9 cellular contexts compared by ENCODE assay signal in the genomic region with DNA sequence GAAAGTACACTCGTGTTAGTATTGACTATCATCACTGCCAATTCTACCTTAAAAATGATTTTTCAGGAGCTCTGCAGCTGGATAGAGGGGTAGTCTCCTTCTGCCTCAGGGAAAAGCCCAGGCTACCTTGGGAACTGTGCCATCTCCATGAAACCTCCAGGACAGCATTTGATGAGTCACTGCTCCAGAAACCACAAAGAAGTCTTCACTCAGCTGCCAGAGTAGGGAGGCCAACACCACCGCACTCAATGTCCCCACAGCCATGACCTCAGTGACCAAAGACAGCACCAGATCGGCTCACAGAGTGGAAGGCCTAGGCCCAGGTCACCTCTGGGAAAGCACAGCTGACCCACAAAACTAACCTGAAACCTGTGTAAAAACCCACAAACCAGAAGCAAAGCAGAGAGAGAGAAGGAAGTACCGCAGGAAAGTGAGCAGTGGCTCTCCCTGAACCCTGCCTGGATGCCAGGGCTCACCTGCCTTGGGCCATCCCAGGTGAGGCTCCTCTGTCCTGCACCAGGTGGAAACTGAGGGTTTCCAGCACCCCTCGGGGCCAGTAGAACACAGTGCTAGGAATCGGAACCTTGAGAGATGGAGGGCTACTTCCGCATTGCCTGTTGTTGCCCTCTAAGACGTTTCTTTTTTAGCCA. TPM values are rescaled to one million over a fixed set of nuclear protein-coding genes. Genes with fewer than 3 reads are reported as not detected.
DNase-seq lines count a peak whose midpoint lies in the region; ATAC-seq and TF ChIP-seq lines count a peak whose summit lies in the region.
"Had no signal": no experiment of that assay in that cellular context is flagged by ENCODE, and none has a peak within 500 bp of the region (broad histone marks: within the 10 kb centered on the region; RNA-seq: fewer than 3 reads in every experiment).

No MANE protein-coding gene starts in this region.

- H3K9me3 Mint-ChIP-seq in WTC11: peaks cover 22% of the 10 kb centered on the region

- H3K27me3 ChIP-seq in Peyer's patch (no peaks in the 10 kb centered on the region), ovary (no peaks in the 10 kb centered on the region)

- no peak for TF ChIP-seq POLR2A in Peyer's patch (IDR thresholded peaks at IDR 0.05)
- no peak for TF ChIP-seq POLR2A in ovary (IDR thresholded peaks at IDR 0.05)

- peak overlapping the region; percentile 8 to 78 (median 36) for H3K27ac ChIP-seq in Peyer's patch
- H3K27ac ChIP-seq in ovary: peak overlapping the region; percentile 53 to 85
- H3K27ac ChIP-seq: HL-60 had no signal

- peak; percentile 89 for DNase-seq in AG20443 (ENCODE audit: low spot score)
- no peak for DNase-seq in Peyer's patch
- peak; percentile 79 for DNase-seq in fibroblast of gingiva (ENCODE audit: low read depth)
- DNase-seq in ovary: peak; percentile 49 to 76 (median 62)
- DNase-seq in NCI-H774 (lab: John Stamatoyannopoulos, UW): no peak
- no peak for DNase-seq in WTC11 (ENCODE audit: low spot score)
- no peak for DNase-seq in COLO668 (lab: John Stamatoyannopoulos, UW; ENCODE audit: unreplicated experiment)
- no peak for DNase-seq in NCI-H446 treated with DMSO at 0.1 percent for 48 hours (lab: John Stamatoyannopoulos, UW)

- 56 to 58% (median 57%) methylated on average over 8 of the region's 8 CpGs for WGBS in ovary, 3 donors

- CTCF ChIA-PET in WTC11 (lab: Charles Lee): no interaction called here

- H3K9me3 ChIP-seq in Peyer's patch (no peaks in the 10 kb centered on the region), ovary (no peaks in the 10 kb centered on the region)

- TF ChIP-seq CTCF in Peyer's patch (IDR thresholded peaks at IDR 0.05) (no peak), ovary (IDR thresholded peaks at IDR 0.05) (no peak), WTC11 (IDR thresholded peaks at IDR 0.05) (no peak)

- H3K4me3 ChIP-seq in Peyer's patch: no peak overlapping the region
- H3K4me3 ChIP-seq in ovary: no peak overlapping the region

- ATAC-seq in WTC11: no peak

- H3K36me3 ChIP-seq in Peyer's patch (no peaks in the 10 kb centered on the region), ovary (no peaks in the 10 kb centered on the region)

- H3K27me3 Mint-ChIP-seq in WTC11 (ENCODE audit: low read depth): no peaks in the 10 kb centered on the region

- no peak overlapping the region for H3K4me3 Mint-ChIP-seq in WTC11

- no peak for TF ChIP-seq EP300 in ovary (IDR thresholded peaks at IDR 0.05)

- POLR2A ChIA-PET in WTC11 (lab: Charles Lee): no interaction called here

- H3K36me3 Mint-ChIP-seq in WTC11: peaks cover 19% of the 10 kb centered on the region

- no peak overlapping the region; the same call in 1 of the 2 replicates for H3K27ac Mint-ChIP-seq in WTC11

- intact Hi-C loops in ovary (cut with DNase I): no loop called here

- peaks cover 19% of the 10 kb centered on the region for H3K4me1 Mint-ChIP-seq in WTC11

- H3K4me1 ChIP-seq in Peyer's patch: peaks cover 0 to 8% (median 0%) of the 10 kb centered on the region in 4 donors
- peaks cover 29% of the 10 kb centered on the region for H3K4me1 ChIP-seq in ovary (ENCODE audit: insufficient read depth)

TF ChIP-seq in WTC11, 78 proteins besides CTCF, POLR2A, EP300 and RAD21:
- TF ChIP-seq, protein P1, sequence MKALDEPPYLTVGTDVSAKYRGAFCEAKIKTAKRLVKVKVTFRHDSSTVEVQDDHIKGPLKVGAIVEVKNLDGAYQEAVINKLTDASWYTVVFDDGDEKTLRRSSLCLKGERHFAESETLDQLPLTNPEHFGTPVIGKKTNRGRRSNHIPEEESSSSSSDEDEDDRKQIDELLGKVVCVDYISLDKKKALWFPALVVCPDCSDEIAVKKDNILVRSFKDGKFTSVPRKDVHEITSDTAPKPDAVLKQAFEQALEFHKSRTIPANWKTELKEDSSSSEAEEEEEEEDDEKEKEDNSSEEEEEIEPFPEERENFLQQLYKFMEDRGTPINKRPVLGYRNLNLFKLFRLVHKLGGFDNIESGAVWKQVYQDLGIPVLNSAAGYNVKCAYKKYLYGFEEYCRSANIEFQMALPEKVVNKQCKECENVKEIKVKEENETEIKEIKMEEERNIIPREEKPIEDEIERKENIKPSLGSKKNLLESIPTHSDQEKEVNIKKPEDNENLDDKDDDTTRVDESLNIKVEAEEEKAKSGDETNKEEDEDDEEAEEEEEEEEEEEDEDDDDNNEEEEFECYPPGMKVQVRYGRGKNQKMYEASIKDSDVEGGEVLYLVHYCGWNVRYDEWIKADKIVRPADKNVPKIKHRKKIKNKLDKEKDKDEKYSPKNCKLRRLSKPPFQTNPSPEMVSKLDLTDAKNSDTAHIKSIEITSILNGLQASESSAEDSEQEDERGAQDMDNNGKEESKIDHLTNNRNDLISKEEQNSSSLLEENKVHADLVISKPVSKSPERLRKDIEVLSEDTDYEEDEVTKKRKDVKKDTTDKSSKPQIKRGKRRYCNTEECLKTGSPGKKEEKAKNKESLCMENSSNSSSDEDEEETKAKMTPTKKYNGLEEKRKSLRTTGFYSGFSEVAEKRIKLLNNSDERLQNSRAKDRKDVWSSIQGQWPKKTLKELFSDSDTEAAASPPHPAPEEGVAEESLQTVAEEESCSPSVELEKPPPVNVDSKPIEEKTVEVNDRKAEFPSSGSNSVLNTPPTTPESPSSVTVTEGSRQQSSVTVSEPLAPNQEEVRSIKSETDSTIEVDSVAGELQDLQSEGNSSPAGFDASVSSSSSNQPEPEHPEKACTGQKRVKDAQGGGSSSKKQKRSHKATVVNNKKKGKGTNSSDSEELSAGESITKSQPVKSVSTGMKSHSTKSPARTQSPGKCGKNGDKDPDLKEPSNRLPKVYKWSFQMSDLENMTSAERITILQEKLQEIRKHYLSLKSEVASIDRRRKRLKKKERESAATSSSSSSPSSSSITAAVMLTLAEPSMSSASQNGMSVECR (CRISPR knock-in tag; IDR thresholded peaks at IDR 0.05; ENCODE audit: borderline replicate concordance): no peak
- no peak for TF ChIP-seq TEAD4 (CRISPR knock-in tag; IDR thresholded peaks at IDR 0.05)
- TF ChIP-seq FOXK1 (CRISPR knock-in tag; IDR thresholded peaks at IDR 0.05): no peak

RNA-seq across cellular contexts. Expression of a gene that starts 30.0 kb away (rescaled TPM):
- total RNA-seq in Peyer's patch (1 to 10 TPM; 1.9 to 6.7 (median 4.3) TPM), ovary (10 to 100 TPM in 2 of 7 donors, 1 to 10 TPM in 5; 1.9 to 12.4 (median 5.9) TPM), WTC11 (2021) (5.9 to 7.1 TPM (median 6.3 TPM) in 3 replicates)
- polyA plus RNA-seq in ovary: 10 to 100 TPM in 1 of 2 donors, 1 to 10 TPM in 1; 3.1 to 18.5 TPM

Comparison
In these comparisons a context has a peak if more than half of its experiments do, and no peak if none do; other contexts are left out.
1. DNase-seq: peak in AG20443 (single experiment), fibroblast of gingiva (single experiment) and ovary (5 of 5); none in Peyer's patch (0 of 3), NCI-H774 (single experiment), WTC11 (single experiment), COLO668 (single experiment) and NCI-H446 treated with DMSO at 0.1 percent for 48 hours (single experiment).